ENCODE assay signal across 12 cellular contexts in genomic region chr13:99355267-99356215, GRCh38. TPM values are rescaled to one million over a fixed set of nuclear protein-coding genes. Genes with fewer than 3 reads are reported as not detected.
DNase-seq lines count a peak whose midpoint lies in the region; ATAC-seq and TF ChIP-seq lines count a peak whose summit lies in the region.
"Had no signal": no experiment of that assay in that cellular context is flagged by ENCODE, and none has a peak within 500 bp of the region (broad histone marks: within the 10 kb centered on the region; RNA-seq: fewer than 3 reads in every experiment).

No MANE protein-coding gene starts in this region.

- no peak for TF ChIP-seq POLR2A in suprapubic skin (IDR thresholded peaks at IDR 0.05)

- peaks cover 33% of the 10 kb centered on the region for H3K4me1 ChIP-seq in suprapubic skin
- H3K4me1 ChIP-seq: prostate gland had no signal

- 83% methylated on average over 12 of the region's 19 CpGs for WGBS in suprapubic skin

- POLR2A ChIA-PET in activated CD8-positive, alpha-beta T cell treated with anti-CD3 and anti-CD28 coated beads, Interleukin-2, amount 10 ng/mL, durations not matched to agents 7 days and 5 days (lab: Charles Lee): interaction anchor here (0.5 to 2.6 kb wide), 15 partner anchors 12 to 155 kb away, joined by 3 to 14 read pairs (median 4); partner anchors contain the start of genes GPR183 and UBAC2

- no peaks in the 10 kb centered on the region for H3K9me3 ChIP-seq in suprapubic skin
- H3K9me3 ChIP-seq: prostate gland, thyroid gland had no signal

- peaks cover 48% of the 10 kb centered on the region for H3K36me3 ChIP-seq in suprapubic skin
- H3K36me3 ChIP-seq: prostate gland had no signal

- no peaks in the 10 kb centered on the region for H3K9me3 Mint-ChIP-seq in activated CD4-positive, alpha-beta T cell treated with anti-CD3 and anti-CD28 coated beads, Interleukin-2, amount 10 ng/mL, durations not matched to agents 24 days and 14 days
- no peaks in the 10 kb centered on the region for H3K9me3 Mint-ChIP-seq in activated CD8-positive, alpha-beta T cell treated with anti-CD3 and anti-CD28 coated beads, Interleukin-2, amount 10 ng/mL, durations not matched to agents 7 days and 5 days (ENCODE audit: insufficient read depth)

- H3K4me1 Mint-ChIP-seq in activated CD4-positive, alpha-beta T cell treated with anti-CD3 and anti-CD28 coated beads, Interleukin-2, amount 10 ng/mL, durations not matched to agents 24 days and 14 days: peaks cover 90% of the 10 kb centered on the region
- peaks cover 96% of the 10 kb centered on the region for H3K4me1 Mint-ChIP-seq in activated CD8-positive, alpha-beta T cell treated with anti-CD3 and anti-CD28 coated beads, Interleukin-2, amount 10 ng/mL, durations not matched to agents 7 days and 5 days (ENCODE audit: low read depth)

- CTCF ChIA-PET in activated CD8-positive, alpha-beta T cell treated with anti-CD3 and anti-CD28 coated beads, Interleukin-2, amount 10 ng/mL, durations not matched to agents 7 days and 5 days (lab: Charles Lee): interaction anchor here (0.8 to 7.3 kb wide), 11 partner anchors 12 to 179 kb away, joined by 3 to 73 read pairs (median 6); no protein-coding TSS in a partner anchor

- intact Hi-C loops in activated CD4-positive, alpha-beta T cell treated with anti-CD3 and anti-CD28 coated beads, Interleukin-2, amount 10 ng/mL, durations not matched to agents 24 days and 14 days (cut with micrococcal nuclease): loop anchor here (2.0 to 5.0 kb wide), 6 partner anchors 41 to 1039 kb away; partner anchors contain the start of gene UBAC2
- intact Hi-C loops in left colon (cut with DNase I, micrococcal nuclease): no loop called here

- TF ChIP-seq CTCF in suprapubic skin (IDR thresholded peaks at IDR 0.05): no peak

- H3K27me3 ChIP-seq in suprapubic skin: no peaks in the 10 kb centered on the region
- H3K27me3 ChIP-seq: thyroid gland had no signal

- H3K4me3 Mint-ChIP-seq in activated CD4-positive, alpha-beta T cell treated with anti-CD3 and anti-CD28 coated beads, Interleukin-2, amount 10 ng/mL, durations not matched to agents 24 days and 14 days: peak overlapping the region; percentile 83
- H3K4me3 Mint-ChIP-seq in activated CD8-positive, alpha-beta T cell treated with anti-CD3 and anti-CD28 coated beads, Interleukin-2, amount 10 ng/mL, durations not matched to agents 7 days and 5 days: peak overlapping the region; percentile 39

- H3K4me3 ChIP-seq in suprapubic skin: peak overlapping the region; percentile 2
- H3K4me3 ChIP-seq: prostate gland, thyroid gland had no signal

- no peaks in the 10 kb centered on the region for H3K27me3 Mint-ChIP-seq in activated CD4-positive, alpha-beta T cell treated with anti-CD3 and anti-CD28 coated beads, Interleukin-2, amount 10 ng/mL, durations not matched to agents 24 days and 14 days
- no peaks in the 10 kb centered on the region for H3K27me3 Mint-ChIP-seq in activated CD8-positive, alpha-beta T cell treated with anti-CD3 and anti-CD28 coated beads, Interleukin-2, amount 10 ng/mL, durations not matched to agents 7 days and 5 days (ENCODE audit: low read depth)

- H3K36me3 Mint-ChIP-seq in activated CD4-positive, alpha-beta T cell treated with anti-CD3 and anti-CD28 coated beads, Interleukin-2, amount 10 ng/mL, durations not matched to agents 24 days and 14 days (ENCODE audit: low read depth): peaks cover 67% of the 10 kb centered on the region
- peaks cover 81% of the 10 kb centered on the region for H3K36me3 Mint-ChIP-seq in activated CD8-positive, alpha-beta T cell treated with anti-CD3 and anti-CD28 coated beads, Interleukin-2, amount 10 ng/mL, durations not matched to agents 7 days and 5 days (ENCODE audit: low read depth)

- DNase-seq in activated CD4-positive, alpha-beta T cell treated with anti-CD3 and anti-CD28 coated beads, Interleukin-2, amount 10 ng/mL, durations not matched to agents 24 days and 14 days: peak; percentile 78
- no peak for DNase-seq in activated CD4-positive, alpha-beta T cell treated with anti-CD3 and anti-CD28 coated beads for 1 hour
- DNase-seq in activated CD8-positive, alpha-beta T cell treated with anti-CD3 and anti-CD28 coated beads, Interleukin-2, amount 10 ng/mL, durations not matched to agents 7 days and 5 days: no peak
- DNase-seq in left colon: no peak
- no peak for DNase-seq in suprapubic skin (ENCODE audit: low spot score in 2 of 2)
- no peak for DNase-seq in COR-L47 (lab: John Stamatoyannopoulos, UW)
- DNase-seq in activated gamma-delta T cell (lab: John Stamatoyannopoulos, UW): no peak
- DNase-seq: ACHN, NCI-H774, thyroid gland had no signal

- no peak for TF ChIP-seq EP300 in suprapubic skin (IDR thresholded peaks at IDR 0.05)

- peak overlapping the region; percentile 53 for H3K27ac ChIP-seq in suprapubic skin

- peak; percentile 36 for ATAC-seq in activated CD8-positive, alpha-beta T cell treated with anti-CD3 and anti-CD28 coated beads, Interleukin-2, amount 10 ng/mL, durations not matched to agents 7 days and 5 days
- ATAC-seq in left colon: peak; percentile 8
- ATAC-seq in HG02973 (IDR thresholded peaks at IDR 0.05; ENCODE audit: unreplicated experiment): no peak

- H3K27ac Mint-ChIP-seq in activated CD4-positive, alpha-beta T cell treated with anti-CD3 and anti-CD28 coated beads, Interleukin-2, amount 10 ng/mL, durations not matched to agents 24 days and 14 days: peak overlapping the region; percentile 99
- H3K27ac Mint-ChIP-seq in activated CD8-positive, alpha-beta T cell treated with anti-CD3 and anti-CD28 coated beads, Interleukin-2, amount 10 ng/mL, durations not matched to agents 7 days and 5 days: peak overlapping the region; percentile 89

RNA-seq across cellular contexts. Expression of gene GPR183, which starts 48.3 kb away (rescaled TPM):
- total RNA-seq in activated CD4-positive, alpha-beta T cell treated with anti-CD3 and anti-CD28 coated beads, Interleukin-2, amount 10 ng/mL, durations not matched to agents 24 days and 14 days: 36.8 and 37.1 TPM in 2 replicates
- 1 to 10 TPM; 5.0 to 5.2 TPM for total RNA-seq in activated CD8-positive, alpha-beta T cell treated with anti-CD3 and anti-CD28 coated beads, Interleukin-2, amount 10 ng/mL, durations not matched to agents 7 days and 5 days
- 1 to 10 TPM; 2.5 to 6.4 TPM for total RNA-seq in left colon
- total RNA-seq in suprapubic skin: 1 to 10 TPM; 2.3 to 7.0 (median 4.4) TPM
